13 cellular contexts compared by ENCODE assay signal in genomic region chr7:157397036-157397720, GRCh38.
DNase-seq lines count a peak whose midpoint lies in the region; ATAC-seq, FAIRE-seq and TF ChIP-seq lines count a peak whose summit lies in the region.
"Had no signal": no experiment of that assay in that cellular context is flagged by ENCODE, and none has a peak within 500 bp of the region (broad histone marks: within the 10 kb centered on the region; RNA-seq: fewer than 3 reads in every experiment).

No MANE protein-coding gene starts in this region.

- H3K9me3 ChIP-seq in PC-3 (ENCODE audit: low read length) (no peaks in the 10 kb centered on the region), pancreas (no peaks in the 10 kb centered on the region)
- H3K9me3 ChIP-seq: breast epithelium had no signal

- intact Hi-C loops in PC-3 (cut with micrococcal nuclease): no loop called here
- intact Hi-C loops in Right ventricle myocardium inferior (cut with DNase I): loop anchor here (5.0 to 10.0 kb wide), 2 partner anchors 40 to 142 kb away; no protein-coding TSS in a partner anchor
- intact Hi-C loops in pancreas (cut with DNase I): no loop called here

- no peaks in the 10 kb centered on the region for H3K27me3 ChIP-seq in ACC112 (ENCODE audit: insufficient read depth, low read length)
- H3K27me3 ChIP-seq in PC-3 (ENCODE audit: low read length): no peaks in the 10 kb centered on the region
- H3K27me3 ChIP-seq in pancreas: no peaks in the 10 kb centered on the region
- H3K27me3 ChIP-seq: breast epithelium had no signal

- no peak overlapping the region for H3K9ac ChIP-seq in PC-3 (ENCODE audit: low read length)
- H3K9ac ChIP-seq: KMS-11 had no signal

- no peaks in the 10 kb centered on the region for H3K9me2 ChIP-seq in PC-3 (replicated peaks; ENCODE audit: low read length)

- H3K4me1 ChIP-seq in ACC112 (ENCODE audit: control insufficient read depth, insufficient read depth, low read length, unreplicated experiment): peaks cover 29% of the 10 kb centered on the region
- H3K4me1 ChIP-seq in PC-3 (ENCODE audit: insufficient read depth, low read length): peaks cover 16% of the 10 kb centered on the region; the same call in 1 of the 2 replicates
- H3K4me1 ChIP-seq in pancreas: no peaks in the 10 kb centered on the region
- H3K4me1 ChIP-seq: breast epithelium had no signal

- 0 out of 2 replicates have a peak, but pooled peaks cover 7% of the 10 kb centered on the region for H3K36me3 ChIP-seq in ACC112 (ENCODE audit: insufficient read depth, low read length)
- peaks cover 12% of the 10 kb centered on the region; the same call in 1 of the 2 replicates for H3K36me3 ChIP-seq in PC-3 (ENCODE audit: low read depth, low read length)
- H3K36me3 ChIP-seq in pancreas: peaks cover 0 to 3% (median 0%) of the 10 kb centered on the region in 3 donors
- H3K36me3 ChIP-seq: breast epithelium had no signal

- ATAC-seq in PC-3 (no peak), Right ventricle myocardium inferior (peak; percentile 33), pancreas (peak in 3 of 4 donors; percentile 35 to 80 (median 70)), HG03280 (IDR thresholded peaks at IDR 0.05; ENCODE audit: unreplicated experiment) (no peak), GM19467 (IDR thresholded peaks at IDR 0.05; ENCODE audit: unreplicated experiment) (no peak), HG03439 (IDR thresholded peaks at IDR 0.05; ENCODE audit: unreplicated experiment) (no peak), GM19328 (IDR thresholded peaks at IDR 0.05; ENCODE audit: unreplicated experiment) (no peak)

- POLR2A ChIA-PET in PC-3 (lab: Charles Lee; ENCODE audit: unreplicated experiment): no interaction called here

- FAIRE-seq in pancreas (lab: Jason Lieb, UNC): no peak
- FAIRE-seq: H54, RCC 7860 had no signal

- no peak overlapping the region for H3K4me2 ChIP-seq in PC-3 (ENCODE audit: low read length)
- H3K4me2 ChIP-seq: KMS-11 had no signal

- TF ChIP-seq CTCF in PC-3 (conservative IDR thresholded peaks at IDR 0.05; ENCODE audit: low read depth, low read length) (no peak), pancreas (IDR thresholded peaks at IDR 0.05) (no peak)

- no peaks in the 10 kb centered on the region for H3F3A ChIP-seq in PC-3 (ENCODE audit: low read length, unreplicated experiment)

- H3K79me2 ChIP-seq in ACC112 (ENCODE audit: control insufficient read depth, insufficient read depth, low read length, unreplicated experiment) (peaks cover 18% of the 10 kb centered on the region), PC-3 (ENCODE audit: low read length) (peaks cover 46% of the 10 kb centered on the region)

- DNase-seq in PC-3 (no peak), Right ventricle myocardium inferior (ENCODE audit: missing footprints) (no peak), pancreas (peak in 1 of 6 donors; percentile 28)
- DNase-seq: stimulated activated CD4-positive, alpha-beta T cell treated with anti-CD3 and anti-CD28 coated beads, Interleukin-2, amount 100 ng/mL, for 48 hours had no signal

- no peak overlapping the region for H2AFZ ChIP-seq in ACC112 (ENCODE audit: low read length, unreplicated experiment)
- no peak overlapping the region for H2AFZ ChIP-seq in PC-3 (ENCODE audit: low read length)

- H3K4me3 ChIP-seq in ACC112 (ENCODE audit: low read depth, low read length) (no peak overlapping the region), PC-3 (ENCODE audit: low read length) (no peak overlapping the region), pancreas (no peak overlapping the region)
- H3K4me3 ChIP-seq: breast epithelium had no signal

- 94 to 96% methylated on average over 31 of the region's 31 CpGs for WGBS in pancreas, 2 donors

- H3K27ac ChIP-seq in ACC112 (ENCODE audit: low read depth, low read length) (peak overlapping the region; percentile 48; the same call in 1 of the 2 replicates), PC-3 (ENCODE audit: low read length) (peak overlapping the region; percentile 38; the same call in 1 of the 2 replicates), pancreas (no peak overlapping the region)
- H3K27ac ChIP-seq: KMS-11 had no signal

- no TSS peak for BruUV-seq in PC-3 (replicated peaks; lab: Mats Ljungman, UMichigan)

- CTCF ChIA-PET in PC-3 (lab: Charles Lee): no interaction called here

- peaks cover 8% of the 10 kb centered on the region; the same call in 1 of the 2 replicates for H4K20me1 ChIP-seq in PC-3 (ENCODE audit: low read length)

Comparison
In these comparisons a context has a peak if more than half of its experiments do, and no peak if none do; other contexts are left out.
1. H3K27ac ChIP-seq: peak in ACC112 (single experiment) and PC-3 (single experiment); none in pancreas (0 of 4).
2. ATAC-seq: peak in Right ventricle myocardium inferior (single experiment) and pancreas (3 of 4); none in PC-3 (single experiment), HG03280 (single experiment), GM19467 (single experiment), HG03439 (single experiment) and GM19328 (single experiment).